Comparison of ENCODE assay signal across 9 cellular contexts in genomic region chr5:142246263-142246662, GRCh38.
DNase-seq lines count a peak whose midpoint lies in the region; ATAC-seq and TF ChIP-seq lines count a peak whose summit lies in the region.
"Had no signal": no experiment of that assay in that cellular context is flagged by ENCODE, and none has a peak within 500 bp of the region (broad histone marks: within the 10 kb centered on the region; RNA-seq: fewer than 3 reads in every experiment).

No MANE protein-coding gene starts in this region.

- intact Hi-C loops in MCF 10A (cut with micrococcal nuclease), result no loop called here

- peak; percentile 81 for DNase-seq in HT1080 (ENCODE audit: low read depth)
- DNase-seq in MCF 10A (ENCODE audit: unreplicated experiment), result peak; percentile 83
- peak; percentile 79 for DNase-seq in islet precursor cell
- no peak for DNase-seq in type B pancreatic cell (ENCODE audit: extremely low spot score, unreplicated experiment)
- DNase-seq in activated CD4-positive, alpha-beta T cell treated with anti-CD3 and anti-CD28 coated beads for 48 hours, result no peak
- DNase-seq in NCI-H748 treated with DMSO at 0.1 percent for 48 hours (lab: John Stamatoyannopoulos, UW), result no peak
- DNase-seq: activated naive CD8-positive, alpha-beta T cell treated with anti-CD3 and anti-CD28 coated beads for 36 hours; NCI-H2029 treated with DMSO at 0.1 percent for 48 hours had no signal

- CTCF ChIA-PET in MCF 10A (lab: Yijun Ruan, JAX), result no interaction called here

- H3K27ac Mint-ChIP-seq in MCF 10A (ENCODE audit: low read depth, unreplicated experiment) (no peak overlapping the region), type B pancreatic cell (peak overlapping the region; percentile 29)
- H3K27ac Mint-ChIP-seq: activated naive CD8-positive, alpha-beta T cell treated with anti-CD3 and anti-CD28 coated beads for 36 hours had no signal

- TF ChIP-seq CTCF in MCF 10A (IDR thresholded peaks at IDR 0.05; ENCODE audit: unreplicated experiment), result no peak
- no peak for TF ChIP-seq CTCF in type B pancreatic cell (conservative IDR thresholded peaks at IDR 0.05)

- no peak for ATAC-seq in GM19035 (IDR thresholded peaks at IDR 0.05; ENCODE audit: unreplicated experiment)

- no peak overlapping the region for H3K4me3 Mint-ChIP-seq in MCF 10A (ENCODE audit: unreplicated experiment)
- no peak overlapping the region for H3K4me3 Mint-ChIP-seq in type B pancreatic cell
- H3K4me3 Mint-ChIP-seq: activated naive CD8-positive, alpha-beta T cell treated with anti-CD3 and anti-CD28 coated beads for 36 hours had no signal

- H3K27me3 Mint-ChIP-seq in MCF 10A (ENCODE audit: insufficient read depth, unreplicated experiment), result no peaks in the 10 kb centered on the region
- H3K27me3 Mint-ChIP-seq in type B pancreatic cell, result no peaks in the 10 kb centered on the region
- H3K27me3 Mint-ChIP-seq: activated naive CD8-positive, alpha-beta T cell treated with anti-CD3 and anti-CD28 coated beads for 36 hours had no signal

- H3K36me3 Mint-ChIP-seq in MCF 10A (ENCODE audit: insufficient read depth, unreplicated experiment) (no peaks in the 10 kb centered on the region), type B pancreatic cell (no peaks in the 10 kb centered on the region)
- H3K36me3 Mint-ChIP-seq: activated naive CD8-positive, alpha-beta T cell treated with anti-CD3 and anti-CD28 coated beads for 36 hours had no signal

- BruUV-seq in MCF 10A (replicated peaks; lab: Mats Ljungman, UMichigan), result no TSS peak

- POLR2A ChIA-PET in MCF 10A (lab: Yijun Ruan, JAX), result interaction anchor here (1.6 kb wide), 1 partner anchor 12 kb away, joined by 4 read pairs; no protein-coding TSS in a partner anchor

- H3K9me3 Mint-ChIP-seq in MCF 10A (ENCODE audit: unreplicated experiment) (peaks cover 7% of the 10 kb centered on the region), type B pancreatic cell (no peaks in the 10 kb centered on the region)
- H3K9me3 Mint-ChIP-seq: activated naive CD8-positive, alpha-beta T cell treated with anti-CD3 and anti-CD28 coated beads for 36 hours had no signal

- peaks cover 6% of the 10 kb centered on the region for H3K4me1 Mint-ChIP-seq in MCF 10A (ENCODE audit: insufficient read depth, unreplicated experiment)
- peaks cover 36% of the 10 kb centered on the region for H3K4me1 Mint-ChIP-seq in type B pancreatic cell (ENCODE audit: unreplicated experiment)

Comparison
In these comparisons a context has a peak if more than half of its experiments do, and no peak if none do; other contexts are left out.
1. DNase-seq: peak in HT1080 (single experiment), MCF 10A (single experiment) and islet precursor cell (single experiment); none in type B pancreatic cell (single experiment), activated CD4-positive, alpha-beta T cell treated with anti-CD3 and anti-CD28 coated beads for 48 hours (single experiment) and NCI-H748 treated with DMSO at 0.1 percent for 48 hours (single experiment).